Comparison of ENCODE assay signal across 7 cellular contexts in the genomic region with DNA sequence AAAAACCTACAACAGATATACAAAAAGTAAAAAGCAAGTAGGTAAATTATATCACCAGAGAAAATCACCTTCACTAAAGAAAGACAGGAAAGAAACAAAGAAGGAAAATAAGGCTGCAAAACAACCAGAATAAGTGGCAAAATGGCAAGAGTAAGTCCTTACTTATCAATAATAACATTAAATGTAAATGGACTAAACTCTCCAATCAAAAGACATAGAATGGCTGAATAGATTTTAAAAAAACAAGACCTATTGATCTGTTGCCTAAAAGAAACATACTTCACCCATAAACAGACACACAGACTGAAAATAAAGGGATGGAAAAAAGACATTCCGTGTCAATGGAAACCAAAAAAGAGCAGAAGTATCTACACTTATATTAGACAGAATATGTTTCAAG.
"Had no signal": no experiment of that assay in that cellular context is flagged by ENCODE, and none has a peak within 500 bp of the region (broad histone marks: within the 10 kb centered on the region; RNA-seq: fewer than 3 reads in every experiment).

No MANE protein-coding gene starts in this region.

- DNase-seq: IMR-90, KBM-7, KG1 had no signal

- H3K4me2 ChIP-seq: KMS-11 had no signal

- FAIRE-seq: HepG2, HTR-8/SVneo had no signal

- H3K27ac ChIP-seq: HL-60, KMS-11 had no signal

- ATAC-seq: HepG2 had no signal

- H3K9ac ChIP-seq: KMS-11 had no signal
